In the genomic region with DNA sequence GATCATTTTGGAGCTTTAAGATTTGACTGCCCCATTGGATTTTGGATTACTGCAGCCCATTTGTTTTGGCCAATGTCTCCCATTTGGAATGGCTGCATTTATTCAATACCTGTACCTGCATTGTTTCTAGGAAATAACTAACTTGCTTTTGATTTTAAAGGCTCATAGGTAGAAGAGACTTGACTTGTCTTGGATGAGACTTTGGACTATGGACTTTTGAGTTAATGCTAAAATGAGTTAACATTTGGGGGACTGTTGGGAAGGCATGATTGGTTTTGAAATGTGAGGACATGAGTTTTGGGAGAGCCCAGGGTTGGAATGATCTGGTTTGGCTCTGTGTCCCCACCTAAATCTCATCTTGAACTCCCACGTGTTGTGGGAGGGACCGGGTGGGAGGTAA, we compare ENCODE assay signal across 5 cellular contexts. TPM values are rescaled to one million over a fixed set of nuclear protein-coding genes. Genes with fewer than 3 reads are reported as not detected.
"Had no signal": no experiment of that assay in that cellular context is flagged by ENCODE, and none has a peak within 500 bp of the region (broad histone marks: within the 10 kb centered on the region; RNA-seq: fewer than 3 reads in every experiment).

No MANE protein-coding gene starts in this region.

RNA-seq across cellular contexts. Expression of a gene that starts 45.1 kb away (rescaled TPM):
- total RNA-seq: GM23248, H4, H7, H9, HFFc6 had no signal
- polyA plus RNA-seq: GM23248 had no signal
